In genomic region chr6:36414481-36414880, GRCh38 we compare ENCODE assay signal across 16 cellular contexts. TPM values are rescaled to one million over a fixed set of nuclear protein-coding genes. Genes with fewer than 3 reads are reported as not detected.
"Had no signal": no experiment of that assay in that cellular context is flagged by ENCODE, and none has a peak within 500 bp of the region (broad histone marks: within the 10 kb centered on the region; RNA-seq: fewer than 3 reads in every experiment).

No MANE protein-coding gene starts in this region.

- H3K9me3 ChIP-seq: ascending aorta had no signal

- H3K27ac Mint-ChIP-seq: activated CD4-positive, alpha-beta memory T cell treated with anti-CD3 and anti-CD28 coated beads, Interleukin-2, amount 10 ng/mL, durations not matched to agents 7 days and 5 days; activated CD4-positive, alpha-beta T cell treated with anti-CD3 and anti-CD28 coated beads for 36 hours; activated T-cell treated with anti-CD3 and anti-CD28 coated beads, Interleukin-2, amount 50 U/mL, for 72 hours; neural progenitor cell; stimulated activated memory B cell treated with anti-CD40 and anti-IgM and Interleukin-4, amounts not matched to agents 10 μg/mL and 1 μg/mL and 100 μg/mL, for 72 hours; T-cell had no signal

- H3K27me3 ChIP-seq: ascending aorta, gastroesophageal sphincter, neural progenitor cell, spleen, transverse colon had no signal

- H3K4me1 Mint-ChIP-seq: activated CD4-positive, alpha-beta T cell treated with anti-CD3 and anti-CD28 coated beads for 36 hours; neural progenitor cell; stimulated activated memory B cell treated with anti-CD40 and anti-IgM and Interleukin-4, amounts not matched to agents 10 μg/mL and 1 μg/mL and 100 μg/mL, for 72 hours; T-cell had no signal

- H3K4me1 ChIP-seq: ascending aorta, gastroesophageal sphincter, left ventricle myocardium inferior, neural progenitor cell, transverse colon had no signal

- H3K4me3 ChIP-seq: ascending aorta, gastroesophageal sphincter, left ventricle myocardium inferior, neural progenitor cell, spleen, transverse colon had no signal

- H3K36me3 ChIP-seq: ascending aorta, gastroesophageal sphincter, left ventricle myocardium inferior, neural progenitor cell, spleen, transverse colon, WERI-Rb-1 had no signal

- H3K9ac ChIP-seq: neural progenitor cell had no signal

- H3K4me3 Mint-ChIP-seq: activated CD4-positive, alpha-beta memory T cell treated with anti-CD3 and anti-CD28 coated beads, Interleukin-2, amount 10 ng/mL, durations not matched to agents 7 days and 5 days; activated CD4-positive, alpha-beta T cell treated with anti-CD3 and anti-CD28 coated beads for 36 hours; activated T-cell treated with anti-CD3 and anti-CD28 coated beads, Interleukin-2, amount 50 U/mL, for 72 hours; neural progenitor cell; stimulated activated memory B cell treated with anti-CD40 and anti-IgM and Interleukin-4, amounts not matched to agents 10 μg/mL and 1 μg/mL and 100 μg/mL, for 72 hours; T-cell had no signal

- H3K36me3 Mint-ChIP-seq: neural progenitor cell, T-cell had no signal

- ATAC-seq: activated CD4-positive, alpha-beta T cell treated with anti-CD3 and anti-CD28 coated beads for 36 hours; activated T-cell treated with anti-CD3 and anti-CD28 coated beads, Interleukin-2, amount 50 U/mL, for 72 hours; gastroesophageal sphincter; right cardiac atrium; stimulated activated memory B cell treated with anti-CD40 and anti-IgM and Interleukin-4, amounts not matched to agents 10 μg/mL and 1 μg/mL and 100 μg/mL, for 72 hours; T-cell had no signal

- DNase-seq: activated CD4-positive, alpha-beta memory T cell treated with anti-CD3 and anti-CD28 coated beads, Interleukin-2, amount 10 ng/mL, durations not matched to agents 7 days and 5 days; activated CD4-positive, alpha-beta T cell treated with anti-CD3 and anti-CD28 coated beads for 36 hours; activated T-cell treated with anti-CD3 and anti-CD28 coated beads, Interleukin-2, amount 50 U/mL, for 72 hours; left ventricle myocardium inferior; right cardiac atrium; spleen; stimulated activated CD4-positive, alpha-beta T cell treated with anti-CD3 and anti-CD28 coated beads, Interleukin-1b, Interleukin-23, amount 100 ng/mL, for 48 hours; T-cell; transverse colon; WERI-Rb-1 had no signal

- H2AFZ ChIP-seq: neural progenitor cell had no signal

- H3K4me2 ChIP-seq: neural progenitor cell had no signal

- H3K27ac ChIP-seq: ascending aorta, gastroesophageal sphincter, left ventricle myocardium inferior, neural progenitor cell, spleen, transverse colon, WERI-Rb-1 had no signal

RNA-seq across cellular contexts. Expression of gene ETV7, which starts 27.0 kb away (rescaled TPM):
- total RNA-seq: ascending aorta, left ventricle myocardium inferior had no signal

RNA-seq across cellular contexts. Expression of gene PXT1, which starts 28.2 kb away (rescaled TPM):
- total RNA-seq: ascending aorta, left ventricle myocardium inferior, posterior vena cava, subcutaneous adipose tissue had no signal
- polyA plus RNA-seq: spleen had no signal
